Comparison of ENCODE assay signal across 22 cellular contexts in the genomic region with DNA sequence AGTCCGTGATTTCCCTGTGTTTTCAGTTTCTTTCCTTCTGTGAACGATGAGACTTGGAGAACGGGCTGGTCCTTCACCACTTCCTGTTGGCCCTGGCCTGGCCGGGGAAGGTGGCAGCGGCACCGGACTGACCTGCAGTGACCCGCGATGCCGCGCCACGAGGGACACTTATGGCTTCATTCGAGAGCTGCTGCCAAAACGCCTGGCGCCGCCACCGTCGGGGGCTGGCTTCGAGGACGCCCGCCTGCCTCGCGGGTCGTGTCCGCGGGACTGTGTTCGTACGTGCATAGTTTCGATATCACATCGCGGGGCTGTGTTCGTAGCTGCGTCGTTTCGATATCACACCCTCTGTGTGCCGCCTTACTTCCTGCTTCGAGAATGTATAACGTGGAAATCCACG. TPM values are rescaled to one million over a fixed set of nuclear protein-coding genes. Genes with fewer than 3 reads are reported as not detected.
DNase-seq lines count a peak whose midpoint lies in the region; ATAC-seq, FAIRE-seq and TF ChIP-seq lines count a peak whose summit lies in the region.
"Had no signal": no experiment of that assay in that cellular context is flagged by ENCODE, and none has a peak within 500 bp of the region (broad histone marks: within the 10 kb centered on the region; RNA-seq: fewer than 3 reads in every experiment).

No MANE protein-coding gene starts in this region.

- 98% methylated on average over 38 of the region's 38 CpGs for WGBS in right cardiac atrium
- WGBS in spleen, 5 donors: 90 to 95% (median 92%) methylated on average over 38 of the region's 38 CpGs

- H4K20me1 ChIP-seq in PC-9 (ENCODE audit: insufficient read depth): no peaks in the 10 kb centered on the region; the same call in 1 of the 2 replicates
- no peaks in the 10 kb centered on the region for H4K20me1 ChIP-seq in endothelial cell of umbilical vein (replicated peaks; ENCODE audit: control insufficient read depth, extremely low read depth, insufficient read depth, low read length)

- dilution Hi-C loops in endothelial cell of umbilical vein (cut with MboI; ENCODE audit: extremely low pct_ligation_motif_present, low sequenced_read_pairs): no loop called here

- H2AFZ ChIP-seq in PC-9 (no peak overlapping the region), endothelial cell of umbilical vein (ENCODE audit: low read depth, low read length) (no peak overlapping the region)

- H3K4me2 ChIP-seq in PC-9: no peak overlapping the region
- no peak overlapping the region for H3K4me2 ChIP-seq in endothelial cell of umbilical vein (ENCODE audit: insufficient read depth, low read length)
- H3K4me2 ChIP-seq: BLaER1 had no signal

- TF ChIP-seq CTCF in PC-9 (conservative IDR thresholded peaks at IDR 0.05): no peak
- TF ChIP-seq CTCF in endothelial cell of umbilical vein (IDR thresholded peaks at IDR 0.05; ENCODE audit: extremely low read depth in 1 of 2, insufficient read depth in 1 of 2, low read depth in 1 of 2, low read length in 2 of 2): no peak
- TF ChIP-seq CTCF in spleen (IDR thresholded peaks at IDR 0.05 in 8 of 11, conservative IDR thresholded peaks at IDR 0.05 in 3 of 11): no peak

- no peak overlapping the region for H3K4me3 ChIP-seq in right cardiac atrium (ENCODE audit: low read length)
- H3K4me3 ChIP-seq in PC-9: no peak overlapping the region
- H3K4me3 ChIP-seq in endothelial cell of umbilical vein (replicated peaks in 1 of 3; ENCODE audit: insufficient read depth in 1 of 3, low read depth in 1 of 3, low read length in 3 of 3): no peak overlapping the region
- no peak overlapping the region for H3K4me3 ChIP-seq in spleen
- H3K4me3 ChIP-seq: BLaER1, SJCRH30 had no signal

- intact Hi-C loops in right cardiac atrium (cut with DNase I) (loop anchor here in 1 of 4 donors (10.0 kb wide), 1 partner anchor 175 kb away; no protein-coding TSS in a partner anchor), Right ventricle myocardium inferior (cut with DNase I) (no loop called here), PC-9 (cut with micrococcal nuclease; ENCODE audit: unreplicated experiment) (loop anchor here (10.0 kb wide), 1 partner anchor 295 kb away; no protein-coding TSS in a partner anchor), endothelial cell of umbilical vein (cut with micrococcal nuclease) (no loop called here), spleen (cut with DNase I; ENCODE audit: low total_unique reads) (no loop called here)

- no peaks in the 10 kb centered on the region for H3K9me1 ChIP-seq in endothelial cell of umbilical vein (replicated peaks; ENCODE audit: control insufficient read depth, extremely low read depth, insufficient read depth, low read length)

- peaks cover 26% of the 10 kb centered on the region for H3K36me3 ChIP-seq in PC-9 (ENCODE audit: low read depth)
- peaks cover 6 to 34% of the 10 kb centered on the region in 2 experiments for H3K36me3 ChIP-seq in endothelial cell of umbilical vein (ENCODE audit: control insufficient read depth in 2 of 2, extremely low read depth in 1 of 2, insufficient read depth in 2 of 2, low read length in 2 of 2)
- peaks cover 0 to 68% (median 60%) of the 10 kb centered on the region in 6 donors for H3K36me3 ChIP-seq in spleen

- DNase-seq in right cardiac atrium (peak; percentile 8 to 58 (median 41)), Right ventricle myocardium inferior (ENCODE audit: missing footprints) (no peak), PC-9 (no peak), endothelial cell of umbilical vein (ENCODE audit: low read depth, low spot score) (no peak), spleen (peak; percentile 67), NCI-H510A treated with DMSO at 0.1 percent for 48 hours (lab: John Stamatoyannopoulos, UW) (no peak), GM19239 (ENCODE audit: insufficient read length, low spot score) (no peak)
- DNase-seq: CD4-positive, CD25-positive, alpha-beta regulatory T cell; NCI-H1105; NCI-H1436 treated with DMSO at 0.1 percent for 48 hours; NCI-H187 treated with DMSO at 0.1 percent for 48 hours; NCI-H2171 treated with DMSO at 0.1 percent for 48 hours; NCI-H524 treated with DMSO at 0.1 percent for 48 hours; NCI-H774; NK-92 treated with Interleukin-12 subunit alpha and Interleukin-12 subunit beta, amount 100 ng/mL, for 24 hours; SJCRH30; T-helper 2 cell had no signal

- FAIRE-seq in endothelial cell of umbilical vein (lab: Jason Lieb, UNC) (no peak), GM19239 (lab: Jason Lieb, UNC) (no peak)
- FAIRE-seq: D721Med, RCC 7860 had no signal

- peaks cover 54% of the 10 kb centered on the region for H3F3A ChIP-seq in PC-9 (ENCODE audit: insufficient read depth, low read depth)

- no peaks in the 10 kb centered on the region for H3K79me2 ChIP-seq in PC-9 (ENCODE audit: low read depth)
- H3K79me2 ChIP-seq in endothelial cell of umbilical vein (ENCODE audit: control insufficient read depth, insufficient read depth, low read length): no peaks in the 10 kb centered on the region

- no peak overlapping the region for H3K9ac ChIP-seq in endothelial cell of umbilical vein (replicated peaks; ENCODE audit: extremely low read depth, insufficient read depth, low read length)
- H3K9ac ChIP-seq: BLaER1 had no signal

- TF ChIP-seq POLR2A in endothelial cell of umbilical vein (IDR thresholded peaks at IDR 0.05; ENCODE audit: low read depth, low read length) (no peak), spleen (IDR thresholded peaks at IDR 0.05) (no peak)

- CTCF ChIA-PET in PC-9 (lab: Charles Lee): no interaction called here
- CTCF ChIA-PET in endothelial cell of umbilical vein (lab: Charles Lee): no interaction called here

- ATAC-seq in right cardiac atrium (no peak), Right ventricle myocardium inferior (no peak), HG02870 (IDR thresholded peaks at IDR 0.05; ENCODE audit: unreplicated experiment) (no peak)
- ATAC-seq: SK-N-SH treated with all-trans-retinoic acid at 6 μM for 48 hours had no signal

- H3K4me1 ChIP-seq in right cardiac atrium (ENCODE audit: control insufficient read depth, insufficient read depth, low read length) (no peaks in the 10 kb centered on the region), PC-9 (replicated peaks; ENCODE audit: insufficient read depth) (peaks cover 20% of the 10 kb centered on the region), endothelial cell of umbilical vein (ENCODE audit: control insufficient read depth, extremely low read depth, insufficient read depth, low read length) (peaks cover 10% of the 10 kb centered on the region), spleen (peaks cover 0 to 7% (median 0%) of the 10 kb centered on the region in 6 donors)
- H3K4me1 ChIP-seq: SJCRH30 had no signal

- H3K27me3 ChIP-seq in right cardiac atrium (ENCODE audit: control insufficient read depth, insufficient read depth): no peaks in the 10 kb centered on the region
- no peaks in the 10 kb centered on the region for H3K27me3 ChIP-seq in PC-9 (ENCODE audit: insufficient read depth, low read depth)
- no peaks in the 10 kb centered on the region for H3K27me3 ChIP-seq in endothelial cell of umbilical vein (ENCODE audit: control insufficient read depth in 2 of 2, insufficient read depth in 2 of 2, low read length in 2 of 2)
- no peaks in the 10 kb centered on the region for H3K27me3 ChIP-seq in spleen (replicated peaks in 1 of 7)
- H3K27me3 ChIP-seq: BLaER1, SJCRH30 had no signal

- BruUV-seq in PC-9 (replicated peaks; lab: Mats Ljungman, UMichigan): TSS peak; percentile 17
- BruUV-seq in endothelial cell of umbilical vein (replicated peaks; lab: Mats Ljungman, UMichigan): TSS peak; percentile 41

- H3K9me2 ChIP-seq in PC-9 (ENCODE audit: insufficient read depth): no peaks in the 10 kb centered on the region

- H3K27ac ChIP-seq in right cardiac atrium (ENCODE audit: low read length) (no peak overlapping the region), PC-9 (no peak overlapping the region), endothelial cell of umbilical vein (ENCODE audit: insufficient read depth, low read depth, low read length) (no peak overlapping the region), spleen (no peak overlapping the region)
- H3K27ac ChIP-seq: BLaER1, SJCRH30 had no signal

- H3K9me3 ChIP-seq in right cardiac atrium (ENCODE audit: control insufficient read depth, low read length): no peaks in the 10 kb centered on the region
- H3K9me3 ChIP-seq in PC-9 (ENCODE audit: insufficient read depth, low read depth): no peaks in the 10 kb centered on the region; the same call in 1 of the 2 replicates
- no peaks in the 10 kb centered on the region for H3K9me3 ChIP-seq in endothelial cell of umbilical vein (replicated peaks; ENCODE audit: control insufficient read depth, insufficient read depth, low read length)
- H3K9me3 ChIP-seq in spleen: no peaks in the 10 kb centered on the region
- H3K9me3 ChIP-seq: BLaER1, SJCRH30 had no signal

- POLR2A ChIA-PET in PC-9 (lab: Charles Lee; ENCODE audit: unreplicated experiment) (no interaction called here), endothelial cell of umbilical vein (lab: Charles Lee) (no interaction called here)

RNA-seq across cellular contexts. Expression of gene UVSSA, which starts 7.5 kb away (rescaled TPM):
- total RNA-seq in right cardiac atrium (1 to 10 TPM; 7.7 to 8.8 (median 8.5) TPM), Right ventricle myocardium inferior (6.5 TPM), PC-9 (2021) (24.3 and 38.7 TPM in 2 replicates), endothelial cell of umbilical vein (14.9 and 16.4 TPM in 2 replicates), spleen (10 to 100 TPM; 23.9 to 54.0 (median 37.1) TPM)
- polyA plus RNA-seq in right cardiac atrium (5.0 TPM), endothelial cell of umbilical vein (7.1 and 8.1 TPM in 2 replicates), spleen (10 to 100 TPM in 2 of 3 donors, 1 to 10 TPM in 1; 3.0 to 15.5 (median 10.3) TPM)
- polyA plus RNA-seq in endothelial cell of umbilical vein (2011; cell fraction: cytosol; rRNA removed): 2.5 and 3.6 TPM in 2 replicates
- 34.2 and 37.8 TPM in 2 replicates for polyA plus RNA-seq in endothelial cell of umbilical vein (2011; cell fraction: nucleus; rRNA removed)
- 4.1 and 4.2 TPM in 2 replicates for polyA plus RNA-seq in endothelial cell of umbilical vein (2012)
- 7.7 and 7.9 TPM in 2 replicates for polyA minus RNA-seq in endothelial cell of umbilical vein
- polyA minus RNA-seq in endothelial cell of umbilical vein (2011; cell fraction: cytosol; rRNA and poly(A)+ RNA removed): 3.7 TPM
- polyA minus RNA-seq in endothelial cell of umbilical vein (2011; cell fraction: nucleus; rRNA and poly(A)+ RNA removed): 11.8 and 15.1 TPM in 2 replicates

RNA-seq across cellular contexts. Expression of gene MAEA, which starts 49.8 kb away (rescaled TPM):
- total RNA-seq in right cardiac atrium (10 to 100 TPM; 51.6 to 61.8 (median 59.2) TPM), Right ventricle myocardium inferior (50.4 TPM), PC-9 (2021) (79.4 and 88.6 TPM in 2 replicates), endothelial cell of umbilical vein (66.0 and 66.6 TPM in 2 replicates), spleen (100 to 1,000 TPM in 1 of 7 donors, 10 to 100 TPM in 6; 64.3 to 112 (median 85.6) TPM)
- polyA plus RNA-seq in right cardiac atrium (53.4 TPM), endothelial cell of umbilical vein (108 and 116 TPM in 2 replicates), spleen (10 to 100 TPM; 46.6 to 76.5 (median 58.8) TPM)
- 76.2 and 86.7 TPM in 2 replicates for polyA plus RNA-seq in endothelial cell of umbilical vein (2011; cell fraction: cytosol; rRNA removed)
- polyA plus RNA-seq in endothelial cell of umbilical vein (2011; cell fraction: nucleus; rRNA removed): 147 and 154 TPM in 2 replicates
- 44.7 and 52.0 TPM in 2 replicates for polyA plus RNA-seq in endothelial cell of umbilical vein (2012)
- 59.6 and 76.9 TPM in 2 replicates for polyA minus RNA-seq in endothelial cell of umbilical vein
- 33.8 TPM for polyA minus RNA-seq in endothelial cell of umbilical vein (2011; cell fraction: cytosol; rRNA and poly(A)+ RNA removed)
- polyA minus RNA-seq in endothelial cell of umbilical vein (2011; cell fraction: nucleus; rRNA and poly(A)+ RNA removed): 40.5 and 65.3 TPM in 2 replicates

Comparison
In these comparisons a context has a peak if more than half of its experiments do, and no peak if none do; other contexts are left out.
1. DNase-seq: peak in right cardiac atrium (3 of 3) and spleen (single experiment); none in Right ventricle myocardium inferior (single experiment), PC-9 (0 of 2), endothelial cell of umbilical vein (single experiment), NCI-H510A treated with DMSO at 0.1 percent for 48 hours (single experiment) and GM19239 (single experiment).